21 cellular contexts compared by ENCODE assay signal in the genomic region with DNA sequence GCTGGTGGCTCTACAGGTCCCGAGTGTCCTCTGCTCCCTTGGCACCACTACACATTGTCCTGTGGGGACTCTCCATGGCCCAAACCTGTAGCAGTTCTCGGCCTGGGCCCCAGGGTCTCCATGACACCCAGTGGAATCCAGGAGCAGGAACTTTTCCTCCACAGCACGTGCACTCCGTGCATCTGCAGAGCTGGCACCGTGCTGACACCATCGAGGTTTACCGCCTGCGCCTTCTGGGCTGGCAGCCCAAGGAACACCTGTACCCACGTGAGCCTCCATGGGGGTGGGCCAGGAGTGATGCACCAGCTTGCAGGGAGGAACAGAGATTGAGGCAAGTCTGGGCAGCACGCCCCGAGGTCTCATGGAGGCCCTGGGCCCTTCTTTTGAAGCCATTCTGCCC. TPM values are rescaled to one million over a fixed set of nuclear protein-coding genes. Genes with fewer than 3 reads are reported as not detected.
"Had no signal": no experiment of that assay in that cellular context is flagged by ENCODE, and none has a peak within 500 bp of the region (broad histone marks: within the 10 kb centered on the region; RNA-seq: fewer than 3 reads in every experiment).

No MANE protein-coding gene starts in this region.

- H3K27ac Mint-ChIP-seq: effector memory CD8-positive, alpha-beta T cell; immature natural killer cell; mesothelial cell of epicardium; natural killer cell had no signal

- H3K4me3 ChIP-seq: esophagus squamous epithelium, ovary, suprapubic skin, thyroid gland had no signal

- H3K36me3 ChIP-seq: esophagus squamous epithelium, ovary, suprapubic skin, thyroid gland had no signal

- FAIRE-seq: keratinocyte, small intestine had no signal

- DNase-seq: effector memory CD8-positive, alpha-beta T cell; esophagus squamous epithelium; foreskin fibroblast; immature natural killer cell; left cardiac atrium; left ventricle myocardium superior; natural killer cell; nucleus accumbens; ovary; small intestine; stimulated activated CD4-positive, alpha-beta T cell treated with anti-CD3 and anti-CD28 coated beads, Interleukin-2, amount 100 ng/mL, for 48 hours; stimulated activated naive CD4-positive, alpha-beta T cell treated with Interleukin-2 at 50 U/mL for 16 hours; thyroid gland had no signal

- H3K27ac ChIP-seq: epithelial cell of prostate, ovary, suprapubic skin, thyroid gland had no signal

- H3K36me3 Mint-ChIP-seq: natural killer cell had no signal

- H3K27me3 ChIP-seq: ovary, suprapubic skin, thyroid gland had no signal

- H3K9me3 ChIP-seq: ovary, suprapubic skin, thyroid gland had no signal

- ATAC-seq: effector memory CD8-positive, alpha-beta T cell; left cardiac atrium; left ventricle myocardium superior; natural killer cell; right cardiac atrium had no signal

- H3K4me1 ChIP-seq: thyroid gland had no signal

- H3K4me1 Mint-ChIP-seq: immature natural killer cell, mesothelial cell of epicardium, natural killer cell had no signal

- H3K4me3 Mint-ChIP-seq: effector memory CD8-positive, alpha-beta T cell; immature natural killer cell; mesothelial cell of epicardium; natural killer cell; neural crest cell had no signal

RNA-seq across cellular contexts. Expression of gene TSPAN32, which starts 25.2 kb away (rescaled TPM):
- total RNA-seq: lung microvascular endothelial cell, myocyte, neural crest cell had no signal
- polyA plus RNA-seq: keratinocyte had no signal

RNA-seq across cellular contexts. Expression of gene C11orf21, which starts 25.3 kb away (rescaled TPM):
- total RNA-seq: lung microvascular endothelial cell, myocyte, neural crest cell had no signal
- polyA plus RNA-seq: keratinocyte had no signal

RNA-seq across cellular contexts. Expression of gene ASCL2, which starts 56.6 kb away (rescaled TPM):
- total RNA-seq: myocyte had no signal
